Comparison of ENCODE assay signal across 12 cellular contexts in the genomic region with DNA sequence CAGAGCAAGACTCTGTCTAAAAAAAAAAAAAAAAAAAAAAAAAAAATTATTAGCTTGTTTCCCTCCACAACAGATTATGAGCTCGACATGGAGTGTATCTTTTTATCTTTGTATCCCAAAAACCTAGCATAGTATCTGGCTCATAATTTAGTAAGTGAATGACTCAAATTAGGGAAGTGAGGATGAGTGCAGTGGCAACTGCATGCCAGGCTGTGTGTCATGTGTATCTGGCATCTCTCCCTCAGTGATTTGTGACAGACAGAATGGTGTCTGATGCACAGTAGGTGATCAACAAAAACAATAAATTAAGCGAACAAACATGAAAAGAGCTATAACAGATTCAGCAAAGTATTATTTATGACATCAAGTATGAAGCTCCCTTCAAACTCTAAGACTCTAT.
"Had no signal": no experiment of that assay in that cellular context is flagged by ENCODE, and none has a peak within 500 bp of the region (broad histone marks: within the 10 kb centered on the region; RNA-seq: fewer than 3 reads in every experiment).

No MANE protein-coding gene starts in this region.

- DNase-seq: activated CD4-positive, CD25-positive, alpha-beta regulatory T cell treated with anti-CD3 and anti-CD28 coated beads, Interleukin-2, amount 50 U/mL, for 72 hours; activated CD8-positive, alpha-beta memory T cell treated with anti-CD3 and anti-CD28 coated beads for 24 hours; activated CD8-positive, alpha-beta memory T cell treated with anti-CD3 and anti-CD28 coated beads, Interleukin-2, amount 50 U/mL, for 48 hours; activated effector memory CD4-positive, alpha-beta T cell treated with anti-CD3 and anti-CD28 coated beads, Interleukin-2, amount 50 U/mL, for 16 hours; activated T-cell treated with anti-CD3 and anti-CD28 coated beads, Interleukin-2, amount 50 U/mL, for 72 hours; effector CD4-positive, alpha-beta T cell; esophagus squamous epithelium; stimulated activated CD4-positive, alpha-beta T cell treated with anti-CD3 and anti-CD28 coated beads, Interleukin-2, amount 100 ng/mL, for 24 hours; stimulated activated naive CD8-positive, alpha-beta T cell treated with anti-CD3 and anti-CD28 coated beads, Interleukin-15, Interleukin-2, amounts not matched to agents 100 U/mL and 50 U/mL, for 24 hours; substantia nigra; tibial artery had no signal

- H3K4me3 ChIP-seq: esophagus squamous epithelium, tibial artery had no signal

- H3K27ac ChIP-seq: esophagus squamous epithelium, tibial artery had no signal

- ATAC-seq: activated T-cell treated with anti-CD3 and anti-CD28 coated beads, Interleukin-2, amount 50 U/mL, for 72 hours; stimulated activated naive CD8-positive, alpha-beta T cell treated with anti-CD3 and anti-CD28 coated beads, Interleukin-15, Interleukin-2, amounts not matched to agents 100 U/mL and 50 U/mL, for 24 hours had no signal

- H3K36me3 ChIP-seq: esophagus squamous epithelium, tibial artery had no signal

- FAIRE-seq: endothelial cell of umbilical vein had no signal

- H3K4me1 ChIP-seq: esophagus squamous epithelium, tibial artery had no signal
